Comparison of ENCODE assay signal across 10 cellular contexts in the genomic region with DNA sequence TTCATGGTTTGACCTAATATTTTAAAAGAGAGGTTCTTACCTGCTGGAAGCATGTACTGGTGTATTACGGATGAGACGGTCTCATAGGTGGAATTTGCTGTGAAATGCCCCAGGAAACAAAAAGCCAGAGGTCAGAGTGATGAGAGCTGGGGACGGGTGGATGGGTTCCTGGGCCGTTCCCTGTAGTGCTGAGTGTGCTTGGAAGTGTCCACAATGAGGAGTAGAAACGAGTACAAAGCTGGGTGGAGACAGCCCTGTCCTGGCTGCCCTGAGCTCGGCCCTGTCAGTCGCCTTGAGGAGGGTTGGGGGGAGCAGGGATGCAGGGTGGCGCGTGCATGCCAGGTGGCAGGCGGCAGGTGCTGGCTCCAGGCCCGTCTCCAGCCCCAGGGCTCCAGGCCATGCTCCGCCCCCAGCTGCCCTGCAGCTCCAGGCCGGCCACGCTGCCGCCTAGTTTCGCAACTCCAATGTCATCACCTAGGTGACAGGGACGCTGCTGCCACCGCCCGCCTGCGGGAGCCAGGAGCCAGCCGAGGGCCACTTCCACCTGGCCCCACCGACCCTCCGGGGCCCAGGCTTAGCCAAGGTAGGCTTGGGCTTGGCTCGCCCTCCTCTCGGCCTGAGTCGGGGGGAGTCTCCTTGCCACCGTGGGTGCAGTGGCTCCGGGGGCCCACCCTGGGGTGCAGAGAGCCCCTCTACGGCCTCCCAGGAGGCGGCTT. TPM values are rescaled to one million over a fixed set of nuclear protein-coding genes. Genes with fewer than 3 reads are reported as not detected.
DNase-seq lines count a peak whose midpoint lies in the region; ATAC-seq, FAIRE-seq and TF ChIP-seq lines count a peak whose summit lies in the region.
"Had no signal": no experiment of that assay in that cellular context is flagged by ENCODE, and none has a peak within 500 bp of the region (broad histone marks: within the 10 kb centered on the region; RNA-seq: fewer than 3 reads in every experiment).

No MANE protein-coding gene starts in this region.

- H3K79me1 ChIP-seq in H1 (ENCODE audit: low read depth, low read length) = no peaks in the 10 kb centered on the region

- H3K27ac ChIP-seq in DOHH2 (ENCODE audit: low read depth, low read length) (no peak overlapping the region), H1 (ENCODE audit: low read depth, low read length) (no peak overlapping the region)
- H3K27ac ChIP-seq: suprapubic skin had no signal

- H3K27me3 Mint-ChIP-seq in activated naive CD4-positive, alpha-beta T cell treated with anti-CD3 and anti-CD28 coated beads, Interleukin-2, amount 10 ng/mL, durations not matched to agents 7 days and 5 days = peaks cover 23% of the 10 kb centered on the region
- H3K27me3 Mint-ChIP-seq in activated T-cell treated with anti-CD3 and anti-CD28 coated beads, Interleukin-2, amount 50 U/mL, for 72 hours (ENCODE audit: low read depth) = no peaks in the 10 kb centered on the region

- H3K4me1 Mint-ChIP-seq in activated naive CD4-positive, alpha-beta T cell treated with anti-CD3 and anti-CD28 coated beads, Interleukin-2, amount 10 ng/mL, durations not matched to agents 7 days and 5 days = no peaks in the 10 kb centered on the region
- no peaks in the 10 kb centered on the region for H3K4me1 Mint-ChIP-seq in activated T-cell treated with anti-CD3 and anti-CD28 coated beads, Interleukin-2, amount 50 U/mL, for 72 hours (ENCODE audit: low read depth)

- no peak overlapping the region for H3K9ac ChIP-seq in H1 (replicated peaks in 1 of 4; ENCODE audit: extremely low read depth in 1 of 4, low read depth in 3 of 4, low read length in 3 of 4)

- no peaks in the 10 kb centered on the region for H3K36me3 Mint-ChIP-seq in activated naive CD4-positive, alpha-beta T cell treated with anti-CD3 and anti-CD28 coated beads, Interleukin-2, amount 10 ng/mL, durations not matched to agents 7 days and 5 days
- H3K36me3 Mint-ChIP-seq in activated T-cell treated with anti-CD3 and anti-CD28 coated beads, Interleukin-2, amount 50 U/mL, for 72 hours (ENCODE audit: insufficient read depth in 2 of 2) = no peaks in the 10 kb centered on the region

- H3K79me2 ChIP-seq in DOHH2 (ENCODE audit: control insufficient read depth, low read length) (peaks cover 45% of the 10 kb centered on the region), H1 (ENCODE audit: control insufficient read depth in 1 of 2, insufficient read depth in 2 of 2, low read length in 2 of 2) (no peaks in the 10 kb centered on the region)

- no peaks in the 10 kb centered on the region for H3K9me3 Mint-ChIP-seq in activated naive CD4-positive, alpha-beta T cell treated with anti-CD3 and anti-CD28 coated beads, Interleukin-2, amount 10 ng/mL, durations not matched to agents 7 days and 5 days
- H3K9me3 Mint-ChIP-seq in activated T-cell treated with anti-CD3 and anti-CD28 coated beads, Interleukin-2, amount 50 U/mL, for 72 hours = no peaks in the 10 kb centered on the region

- no peak overlapping the region for H2BK20ac ChIP-seq in H1 (ENCODE audit: low read length)

- no peak overlapping the region for H2BK5ac ChIP-seq in H1 (ENCODE audit: low read depth, low read length)

- no peak overlapping the region for H3K23ac ChIP-seq in H1 (ENCODE audit: insufficient read length)

- H4K5ac ChIP-seq in H1 (ENCODE audit: insufficient read length, low read depth, low read length) = no peak overlapping the region

- H2BK120ac ChIP-seq in H1 (replicated peaks; ENCODE audit: low read depth, low read length) = no peak overlapping the region

- 59% methylated on average over 23 of the region's 30 CpGs; no CpG with 5 or more reads in 1 of the 2 experiments for WGBS in H1 (ENCODE audit: extremely low coverage in 1 of 2, insufficient coverage in 1 of 2, insufficient read length in 1 of 2, insufficient replicate concordance in 2 of 2, low coverage in 1 of 2, low lambda C conversion rate in 2 of 2, missing lambda C conversion rate in 1 of 2), 2 experiments

- H3F3A ChIP-seq in DOHH2 (ENCODE audit: control insufficient read depth, insufficient read depth) = peaks cover 28% of the 10 kb centered on the region

- TF ChIP-seq CTCF in DOHH2 (IDR thresholded peaks at IDR 0.05; ENCODE audit: low read depth, low read length, poor library complexity, severe bottlenecking) (no peak), H1 (IDR thresholded peaks at IDR 0.05; ENCODE audit: control extremely low read depth in 1 of 3, insufficient read depth in 1 of 3, low read depth in 1 of 3, low read length in 3 of 3) (no peak)

- no peak overlapping the region for H3K4me3 ChIP-seq in DOHH2 (ENCODE audit: low read length)
- H3K4me3 ChIP-seq in H1 (ENCODE audit: extremely low read depth in 1 of 4, insufficient read depth in 2 of 4, low read depth in 3 of 4, low read length in 4 of 4) = no peak overlapping the region
- H3K4me3 ChIP-seq: suprapubic skin had no signal

- no peak for TF ChIP-seq RAD21 in H1 (IDR thresholded peaks at IDR 0.05 in 1 of 2, conservative IDR thresholded peaks at IDR 0.05 in 1 of 2; ENCODE audit: low read depth in 2 of 2, low read length in 2 of 2)

- H3K23me2 ChIP-seq in H1 (ENCODE audit: low read depth, low read length) = no peaks in the 10 kb centered on the region

- no peak overlapping the region for H3K56ac ChIP-seq in H1 (replicated peaks; ENCODE audit: insufficient read length, low read depth, low read length)

- H3K9me3 ChIP-seq in DOHH2 (ENCODE audit: control insufficient read depth, insufficient read depth, low read length) (no peaks in the 10 kb centered on the region), H1 (ENCODE audit: insufficient read depth in 2 of 2, low read depth in 1 of 2, low read length in 1 of 2) (no peaks in the 10 kb centered on the region)
- H3K9me3 ChIP-seq: suprapubic skin had no signal

- H3K4ac ChIP-seq in H1 (replicated peaks; ENCODE audit: insufficient read length, low read depth, low read length) = no peak overlapping the region

- no peak for FAIRE-seq in H1 (lab: Jason Lieb, UNC)
- FAIRE-seq: islet of Langerhans had no signal

- TF ChIP-seq EP300 in H1 (IDR thresholded peaks at IDR 0.05; ENCODE audit: borderline replicate concordance in 1 of 2, low read depth in 2 of 2, low read length in 2 of 2) = no peak

- H4K8ac ChIP-seq in H1 (ENCODE audit: extremely low read depth, insufficient read depth, low read length) = no peak overlapping the region

- H3K36me3 ChIP-seq in DOHH2 (ENCODE audit: control insufficient read depth, low read length) (no peaks in the 10 kb centered on the region), H1 (ENCODE audit: control insufficient read depth in 2 of 4, insufficient read depth in 4 of 4, low read length in 3 of 4) (no peaks in the 10 kb centered on the region)
- H3K36me3 ChIP-seq: suprapubic skin had no signal

- H3K4me3 Mint-ChIP-seq in activated naive CD4-positive, alpha-beta T cell treated with anti-CD3 and anti-CD28 coated beads, Interleukin-2, amount 10 ng/mL, durations not matched to agents 7 days and 5 days = no peak overlapping the region
- H3K4me3 Mint-ChIP-seq in activated T-cell treated with anti-CD3 and anti-CD28 coated beads, Interleukin-2, amount 50 U/mL, for 72 hours = no peak overlapping the region

- H4K91ac ChIP-seq in H1 (replicated peaks; ENCODE audit: insufficient read length, low read length) = peak overlapping the region; percentile 47

- H2AK5ac ChIP-seq in H1 (ENCODE audit: low read depth, low read length) = no peak overlapping the region

- H4K20me1 ChIP-seq in DOHH2 (ENCODE audit: control insufficient read depth, insufficient read depth, low read depth, low read length) (no peaks in the 10 kb centered on the region), H1 (replicated peaks in 1 of 2; ENCODE audit: control insufficient read depth in 1 of 2, insufficient read depth in 2 of 2, low read length in 2 of 2) (peaks cover 0 to 1% of the 10 kb centered on the region in 2 experiments)

- POLR2A ChIA-PET in H1 (lab: Charles Lee; ENCODE audit: partially characterized antibody) = interaction anchor here (0.5 to 1.5 kb wide), 2 partner anchors 16 to 128 kb away, joined by 3 read pairs; no protein-coding TSS in a partner anchor

- H2BK12ac ChIP-seq in H1 (ENCODE audit: low read depth, low read length) = no peak overlapping the region

- H3K4me1 ChIP-seq in DOHH2 (ENCODE audit: control insufficient read depth, low read length) (peaks cover 74% of the 10 kb centered on the region), H1 (replicated peaks in 1 of 4; ENCODE audit: control insufficient read depth in 3 of 4, insufficient read depth in 4 of 4, low read length in 3 of 4) (peaks cover 0 to 20% (median 12%) of the 10 kb centered on the region in 4 experiments; a peak in 5 of 7 replicates)

- no peak for ATAC-seq in activated T-cell treated with anti-CD3 and anti-CD28 coated beads, Interleukin-2, amount 50 U/mL, for 72 hours (replicated peaks in 1 of 2)
- ATAC-seq in HG03139 (IDR thresholded peaks at IDR 0.05; ENCODE audit: unreplicated experiment) = no peak
- no peak for ATAC-seq in GM19035 (IDR thresholded peaks at IDR 0.05; ENCODE audit: unreplicated experiment)

- no peak overlapping the region; the same call in 1 of the 2 replicates for H3K18ac ChIP-seq in H1 (ENCODE audit: extremely low read depth, low read length)

- H3K4me2 ChIP-seq in DOHH2 (ENCODE audit: low read length) (peak overlapping the region; percentile 99; the same call in 1 of the 2 replicates), H1 (ENCODE audit: insufficient read depth in 1 of 2, low read depth in 2 of 2, low read length in 2 of 2) (no peak overlapping the region)

- no peak overlapping the region for H3K14ac ChIP-seq in H1 (ENCODE audit: insufficient read length)

- H3K27me3 ChIP-seq in DOHH2 (ENCODE audit: control insufficient read depth, low read length) (no peaks in the 10 kb centered on the region), H1 (replicated peaks in 1 of 4; ENCODE audit: control insufficient read depth in 3 of 4, extremely low read depth in 1 of 4, insufficient read depth in 3 of 4, low read length in 3 of 4) (peaks cover 0 to 3% (median 0%) of the 10 kb centered on the region in 4 experiments; a peak in 3 of 7 replicates)

- H3K9me2 ChIP-seq in DOHH2 (replicated peaks; ENCODE audit: control insufficient read depth, low read length) = no peaks in the 10 kb centered on the region

- no peak overlapping the region for H2AFZ ChIP-seq in H1 (ENCODE audit: low read length)

- CTCF ChIA-PET in H1 (lab: Charles Lee; ENCODE audit: partially characterized antibody) = interaction anchor here (0.5 to 1.6 kb wide), 10 partner anchors 12 to 157 kb away, joined by 3 to 6 read pairs (median 3); no protein-coding TSS in a partner anchor
- CTCF ChIA-PET in activated naive CD4-positive, alpha-beta T cell treated with anti-CD3 and anti-CD28 coated beads, Interleukin-2, amount 10 ng/mL, durations not matched to agents 7 days and 5 days (lab: Charles Lee) = no interaction called here

- no peak overlapping the region for H2BK15ac ChIP-seq in H1 (ENCODE audit: low read length)

- TF ChIP-seq POLR2A in H1 (IDR thresholded peaks at IDR 0.05; ENCODE audit: control extremely low read depth in 1 of 2, low read depth in 2 of 2, low read length in 2 of 2) = no peak

- no peak overlapping the region for H3K27ac Mint-ChIP-seq in activated naive CD4-positive, alpha-beta T cell treated with anti-CD3 and anti-CD28 coated beads, Interleukin-2, amount 10 ng/mL, durations not matched to agents 7 days and 5 days
- H3K27ac Mint-ChIP-seq in activated T-cell treated with anti-CD3 and anti-CD28 coated beads, Interleukin-2, amount 50 U/mL, for 72 hours = no peak overlapping the region

- peak; percentile 88 for DNase-seq in NCI-H510A (lab: John Stamatoyannopoulos, UW)
- DNase-seq in H1 (ENCODE audit: low read depth in 1 of 2, low spot score in 2 of 2) = peak in 1 of 2 experiments; percentile 83
- DNase-seq in pons (ENCODE audit: low spot score) = peak; percentile 5
- no peak for DNase-seq in activated naive CD4-positive, alpha-beta T cell treated with anti-CD3 and anti-CD28 coated beads, Interleukin-2, amount 10 ng/mL, durations not matched to agents 7 days and 5 days
- DNase-seq in activated T-cell treated with anti-CD3 and anti-CD28 coated beads, Interleukin-2, amount 50 U/mL, for 72 hours = no peak

RNA-seq across cellular contexts. Expression of a gene that starts 16.4 kb away (rescaled TPM):
- 2.9 and 3.1 TPM in 2 replicates for total RNA-seq in H1 (2021; fragmentation: NEBNext Ultra II Directional; extraction: Animal tissue kit (Norgen Biotek cat#: 25700))
- 2.6 and 4.2 TPM in 2 replicates for polyA plus RNA-seq in H1 (2011; rRNA removed)
- polyA plus RNA-seq in H1 (2011; cell fraction: cytosol; rRNA removed) = 1.3 TPM
- 8.4 TPM for polyA plus RNA-seq in H1 (2011; cell fraction: nucleus; rRNA removed)
- 1.2 to 3.8 TPM (median 2.8 TPM) in 4 replicates for polyA plus RNA-seq in H1 (2012, experiment 1 of 2)
- polyA plus RNA-seq in H1 (2012, experiment 2 of 2) = 1.3 TPM
- 2.1 TPM for polyA plus RNA-seq in H1 (2013, experiment 1 of 2)
- polyA plus RNA-seq in H1 (2013, experiment 2 of 2) = 2.3 TPM
- polyA minus RNA-seq in H1 (2011; rRNA and poly(A)+ RNA removed) = 1.9 and 3.5 TPM in 2 replicates
- polyA minus RNA-seq in H1 (2011; cell fraction: cytosol; rRNA and poly(A)+ RNA removed) = 3.4 TPM
- 6.7 TPM for polyA minus RNA-seq in H1 (2011; cell fraction: nucleus; rRNA and poly(A)+ RNA removed)
- total RNA-seq in activated T-cell treated with anti-CD3 and anti-CD28 coated beads, Interleukin-2, amount 50 U/mL, for 72 hours = 1 to 10 TPM in 1 of 2 donors, under 1 TPM in 1; 0.65 to 1.3 TPM

RNA-seq across cellular contexts. Expression of a gene that starts 18.8 kb away (rescaled TPM):
- 29.7 and 30.3 TPM in 2 replicates for total RNA-seq in H1 (2021; fragmentation: NEBNext Ultra II Directional; extraction: Animal tissue kit (Norgen Biotek cat#: 25700))
- 50.7 and 66.4 TPM in 2 replicates for polyA plus RNA-seq in H1 (2011; rRNA removed)
- 54.2 TPM for polyA plus RNA-seq in H1 (2011; cell fraction: cytosol; rRNA removed)
- polyA plus RNA-seq in H1 (2011; cell fraction: nucleus; rRNA removed) = 183 TPM
- 29.1 to 37.1 TPM (median 32.3 TPM) in 4 replicates for polyA plus RNA-seq in H1 (2012, experiment 1 of 2)
- polyA plus RNA-seq in H1 (2012, experiment 2 of 2) = 26.5 TPM
- 23.2 TPM for polyA plus RNA-seq in H1 (2013, experiment 1 of 2)
- polyA plus RNA-seq in H1 (2013, experiment 2 of 2) = 21.4 TPM
- polyA minus RNA-seq in H1 (2011; rRNA and poly(A)+ RNA removed) = 32.3 and 34.3 TPM in 2 replicates
- 25.3 TPM for polyA minus RNA-seq in H1 (2011; cell fraction: cytosol; rRNA and poly(A)+ RNA removed)
- polyA minus RNA-seq in H1 (2011; cell fraction: nucleus; rRNA and poly(A)+ RNA removed) = 44.8 TPM
- 10 to 100 TPM; 39.9 TPM for total RNA-seq in activated T-cell treated with anti-CD3 and anti-CD28 coated beads, Interleukin-2, amount 50 U/mL, for 72 hours

RNA-seq across cellular contexts. Expression of a gene that starts 43.9 kb away (rescaled TPM):
- 21.7 and 22.2 TPM in 2 replicates for total RNA-seq in H1 (2021; fragmentation: NEBNext Ultra II Directional; extraction: Animal tissue kit (Norgen Biotek cat#: 25700))
- polyA plus RNA-seq in H1 (2011; rRNA removed) = 19.8 and 22.3 TPM in 2 replicates
- polyA plus RNA-seq in H1 (2011; cell fraction: cytosol; rRNA removed) = 21.1 TPM
- 10.8 TPM for polyA plus RNA-seq in H1 (2011; cell fraction: nucleus; rRNA removed)
- 17.4 to 21.5 TPM (median 21.1 TPM) in 4 replicates for polyA plus RNA-seq in H1 (2012, experiment 1 of 2)
- 23.7 TPM for polyA plus RNA-seq in H1 (2012, experiment 2 of 2)
- polyA plus RNA-seq in H1 (2013, experiment 1 of 2) = 13.6 TPM
- 13.7 TPM for polyA plus RNA-seq in H1 (2013, experiment 2 of 2)
- 15.2 and 19.2 TPM in 2 replicates for polyA minus RNA-seq in H1 (2011; rRNA and poly(A)+ RNA removed)
- 15.5 TPM for polyA minus RNA-seq in H1 (2011; cell fraction: cytosol; rRNA and poly(A)+ RNA removed)
- polyA minus RNA-seq in H1 (2011; cell fraction: nucleus; rRNA and poly(A)+ RNA removed) = 6.6 TPM
- 10 to 100 TPM; 12.5 to 15.5 TPM for total RNA-seq in activated T-cell treated with anti-CD3 and anti-CD28 coated beads, Interleukin-2, amount 50 U/mL, for 72 hours

RNA-seq across cellular contexts. Expression of a gene that starts 57.4 kb away (rescaled TPM):
- 13.2 and 14.8 TPM in 2 replicates for total RNA-seq in H1 (2021; fragmentation: NEBNext Ultra II Directional; extraction: Animal tissue kit (Norgen Biotek cat#: 25700))
- 4.1 and 9.5 TPM in 2 replicates for polyA plus RNA-seq in H1 (2011; rRNA removed)
- polyA plus RNA-seq in H1 (2011; cell fraction: cytosol; rRNA removed) = 7.8 TPM
- polyA plus RNA-seq in H1 (2011; cell fraction: nucleus; rRNA removed) = 88.4 TPM
- polyA plus RNA-seq in H1 (2012, experiment 1 of 2) = 7.4 to 14.6 TPM (median 10.8 TPM) in 4 replicates
- polyA plus RNA-seq in H1 (2012, experiment 2 of 2) = 1.4 TPM
- polyA plus RNA-seq in H1 (2013, experiment 1 of 2) = 4.9 TPM
- polyA plus RNA-seq in H1 (2013, experiment 2 of 2) = 4.4 TPM
- polyA minus RNA-seq in H1 (2011; rRNA and poly(A)+ RNA removed) = 1.7 and 3.0 TPM in 2 replicates
- 9.0 TPM for polyA minus RNA-seq in H1 (2011; cell fraction: cytosol; rRNA and poly(A)+ RNA removed)
- 24.4 TPM for polyA minus RNA-seq in H1 (2011; cell fraction: nucleus; rRNA and poly(A)+ RNA removed)
- 1 to 10 TPM; 4.9 to 6.8 TPM for total RNA-seq in activated T-cell treated with anti-CD3 and anti-CD28 coated beads, Interleukin-2, amount 50 U/mL, for 72 hours

Comparison
In these comparisons a context has a peak if more than half of its experiments do, and no peak if none do; other contexts are left out.
1. DNase-seq: peak in NCI-H510A (single experiment) and pons (single experiment); none in activated naive CD4-positive, alpha-beta T cell treated with anti-CD3 and anti-CD28 coated beads, Interleukin-2, amount 10 ng/mL, durations not matched to agents 7 days and 5 days (single experiment) and activated T-cell treated with anti-CD3 and anti-CD28 coated beads, Interleukin-2, amount 50 U/mL, for 72 hours (0 of 2).